1 cellular context compared by ENCODE assay signal in genomic region chr10:60803433-60803832, GRCh38.
TF ChIP-seq lines count a peak whose summit lies in the region.

No MANE protein-coding gene starts in this region.

TF ChIP-seq in WTC11, 78 proteins besides CTCF, POLR2A, EP300 and RAD21 (continued from another document):
- no peak for TF ChIP-seq NR1H2 (CRISPR knock-in tag; IDR thresholded peaks at IDR 0.05)
